In the genomic region with DNA sequence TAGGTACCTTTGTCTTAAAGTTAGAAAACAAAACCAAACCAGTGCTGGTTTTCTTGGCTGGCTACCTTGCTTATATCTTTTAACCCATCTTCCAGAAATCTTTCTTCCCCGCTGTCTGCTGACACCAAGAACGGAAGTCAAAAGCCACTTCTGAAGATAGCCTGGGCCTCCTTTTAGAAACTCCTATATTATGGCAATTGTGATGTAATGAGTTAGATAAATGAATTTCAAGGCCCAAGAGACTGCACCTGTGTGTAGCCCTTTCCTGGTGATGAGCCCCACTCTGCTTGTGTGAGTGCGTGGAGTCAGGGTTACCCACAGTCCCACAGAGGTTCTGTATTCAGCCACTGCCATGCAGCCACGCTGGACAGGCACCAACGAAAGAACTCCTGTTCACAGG, we compare ENCODE assay signal across 1 cellular context.
TF ChIP-seq lines count a peak whose summit lies in the region.

No MANE protein-coding gene starts in this region.

TF ChIP-seq in WTC11, 78 proteins besides CTCF, POLR2A, EP300 and RAD21 (continued from another document):
- TF ChIP-seq ERG (CRISPR knock-in tag; IDR thresholded peaks at IDR 0.05): no peak
TF ChIP-seq in WTC11: peak in this region for 0.
